ENCODE assay signal across 23 cellular contexts in genomic region chr4:35087216-35087615, GRCh38.
"Had no signal": no experiment of that assay in that cellular context is flagged by ENCODE, and none has a peak within 500 bp of the region (broad histone marks: within the 10 kb centered on the region; RNA-seq: fewer than 3 reads in every experiment).

No MANE protein-coding gene starts in this region.

- H3K4me3 ChIP-seq: coronary artery, heart right ventricle, neural progenitor cell, prostate gland, right atrium auricular region, tibial nerve, uterus had no signal

- H3K36me3 ChIP-seq: brain microvascular endothelial cell, heart right ventricle, neural progenitor cell, prostate gland, right atrium auricular region, tibial nerve, uterus had no signal

- H3K4me2 ChIP-seq: neural progenitor cell had no signal

- H3K9me3 Mint-ChIP-seq: activated T-cell treated with anti-CD3 and anti-CD28 coated beads, Interleukin-2, amount 50 U/mL, for 4 hours; neural progenitor cell had no signal

- H3K4me3 Mint-ChIP-seq: activated naive CD4-positive, alpha-beta T cell treated with anti-CD3 and anti-CD28 coated beads, Interleukin-2, amount 10 ng/mL, durations not matched to agents 7 days and 5 days; activated naive CD8-positive, alpha-beta T cell treated with anti-CD3 and anti-CD28 coated beads, Interleukin-2, amount 50 U/mL, for 24 hours; activated T-cell treated with anti-CD3 and anti-CD28 coated beads, Interleukin-2, amount 50 U/mL, for 4 hours; immature natural killer cell; memory B cell; naive thymus-derived CD4-positive, alpha-beta T cell; neural progenitor cell had no signal

- H3K27me3 ChIP-seq: brain microvascular endothelial cell, heart right ventricle, neural progenitor cell, right atrium auricular region, tibial nerve, uterus had no signal

- H2AFZ ChIP-seq: neural progenitor cell had no signal

- H3K4me1 ChIP-seq: heart right ventricle, neural progenitor cell, prostate gland, right atrium auricular region, tibial nerve, uterus had no signal

- DNase-seq: activated CD4-positive, alpha-beta T cell treated with anti-CD3 and anti-CD28 coated beads, Interleukin-2, amount 50 U/mL, for 1 hour; activated CD8-positive, alpha-beta memory T cell treated with anti-CD3 and anti-CD28 coated beads, Interleukin-2, amount 50 U/mL, for 4 hours; activated naive CD4-positive, alpha-beta T cell treated with anti-CD3 and anti-CD28 coated beads, Interleukin-2, amount 10 ng/mL, durations not matched to agents 7 days and 5 days; activated naive CD8-positive, alpha-beta T cell treated with anti-CD3 and anti-CD28 coated beads, Interleukin-2, amount 50 U/mL, for 24 hours; activated T-cell treated with anti-CD3 and anti-CD28 coated beads, Interleukin-2, amount 50 U/mL, for 4 hours; anterior cingulate cortex; brain microvascular endothelial cell; heart right ventricle; immature natural killer cell; kidney glomerular epithelial cell; left ventricle myocardium superior; naive thymus-derived CD4-positive, alpha-beta T cell; stimulated activated CD4-positive, alpha-beta T cell treated with anti-CD3 and anti-CD28 coated beads, Interleukin-12 subunit alpha, Interleukin-12 subunit beta, amount 100 ng/mL, for 4 hours; stimulated activated CD4-positive, alpha-beta T cell treated with anti-CD3 and anti-CD28 coated beads, Interleukin-1b, Interleukin-23, amount 100 ng/mL, for 48 hours; stimulated activated naive CD8-positive, alpha-beta T cell treated with anti-CD3 and anti-CD28 coated beads, Interleukin-15, Interleukin-2, amounts not matched to agents 100 U/mL and 50 U/mL, for 24 hours; substantia nigra; uterus had no signal

- H3K9me3 ChIP-seq: heart right ventricle, prostate gland, right atrium auricular region, tibial nerve, uterus had no signal

- H3K4me1 Mint-ChIP-seq: activated naive CD4-positive, alpha-beta T cell treated with anti-CD3 and anti-CD28 coated beads, Interleukin-2, amount 10 ng/mL, durations not matched to agents 7 days and 5 days; activated naive CD8-positive, alpha-beta T cell treated with anti-CD3 and anti-CD28 coated beads, Interleukin-2, amount 50 U/mL, for 24 hours; immature natural killer cell; memory B cell; naive thymus-derived CD4-positive, alpha-beta T cell; neural progenitor cell had no signal

- H3K27ac ChIP-seq: brain microvascular endothelial cell, coronary artery, heart right ventricle, neural progenitor cell, prostate gland, right atrium auricular region, tibial nerve, uterus had no signal

- H3K27me3 Mint-ChIP-seq: activated naive CD4-positive, alpha-beta T cell treated with anti-CD3 and anti-CD28 coated beads, Interleukin-2, amount 10 ng/mL, durations not matched to agents 7 days and 5 days; activated naive CD8-positive, alpha-beta T cell treated with anti-CD3 and anti-CD28 coated beads, Interleukin-2, amount 50 U/mL, for 24 hours; memory B cell; naive thymus-derived CD4-positive, alpha-beta T cell had no signal

- H3K9ac ChIP-seq: neural progenitor cell had no signal

- ATAC-seq: activated naive CD8-positive, alpha-beta T cell treated with anti-CD3 and anti-CD28 coated beads, Interleukin-2, amount 50 U/mL, for 24 hours; activated T-cell treated with anti-CD3 and anti-CD28 coated beads, Interleukin-2, amount 50 U/mL, for 4 hours; heart right ventricle; left ventricle myocardium superior; naive thymus-derived CD4-positive, alpha-beta T cell; stimulated activated naive CD8-positive, alpha-beta T cell treated with anti-CD3 and anti-CD28 coated beads, Interleukin-15, Interleukin-2, amounts not matched to agents 100 U/mL and 50 U/mL, for 24 hours had no signal

- H3K36me3 Mint-ChIP-seq: activated naive CD4-positive, alpha-beta T cell treated with anti-CD3 and anti-CD28 coated beads, Interleukin-2, amount 10 ng/mL, durations not matched to agents 7 days and 5 days; immature natural killer cell; memory B cell; naive thymus-derived CD4-positive, alpha-beta T cell; neural progenitor cell had no signal

- H3K27ac Mint-ChIP-seq: activated naive CD4-positive, alpha-beta T cell treated with anti-CD3 and anti-CD28 coated beads, Interleukin-2, amount 10 ng/mL, durations not matched to agents 7 days and 5 days; activated naive CD8-positive, alpha-beta T cell treated with anti-CD3 and anti-CD28 coated beads, Interleukin-2, amount 50 U/mL, for 24 hours; immature natural killer cell; memory B cell; naive thymus-derived CD4-positive, alpha-beta T cell; neural progenitor cell had no signal
